7 cellular contexts compared by ENCODE assay signal in genomic region chr7:141647701-141648100, GRCh38. TPM values are rescaled to one million over a fixed set of nuclear protein-coding genes. Genes with fewer than 3 reads are reported as not detected.
DNase-seq lines count a peak whose midpoint lies in the region; ATAC-seq, FAIRE-seq and TF ChIP-seq lines count a peak whose summit lies in the region.
"Not testable (repeated sequence)": the region's sequence is repeated elsewhere in the genome, so short reads cannot be mapped to it uniquely, and the experiment has no call there.

No MANE protein-coding gene starts in this region.

- CTCF ChIA-PET in activated CD4-positive, alpha-beta T cell treated with anti-CD3 and anti-CD28 coated beads for 36 hours (lab: Charles Lee), result not testable (repeated sequence)
- CTCF ChIA-PET in MCF 10A (lab: Yijun Ruan, JAX), result interaction anchor here (1.1 to 1.5 kb wide), 2 partner anchors 115 to 836 kb away, joined by 3 to 5 read pairs; no protein-coding TSS in a partner anchor

- DNase-seq in GM18507 (ENCODE audit: extremely low spot score, insufficient read length, low read depth); activated CD4-positive, alpha-beta T cell treated with anti-CD3 and anti-CD28 coated beads for 36 hours; MCF 10A (ENCODE audit: unreplicated experiment); stimulated activated naive CD8-positive, alpha-beta T cell treated with anti-CD3 and anti-CD28 coated beads, Interleukin-15, amount 100 ng/mL, for 72 hours: not testable (repeated sequence)
- DNase-seq in activated gamma-delta T cell (lab: John Stamatoyannopoulos, UW), result peak; percentile 9

- not testable (repeated sequence) for H3K4me1 Mint-ChIP-seq in activated CD4-positive, alpha-beta T cell treated with anti-CD3 and anti-CD28 coated beads for 36 hours; MCF 10A (ENCODE audit: insufficient read depth, unreplicated experiment); stimulated activated naive CD8-positive, alpha-beta T cell treated with anti-CD3 and anti-CD28 coated beads, Interleukin-15, amount 100 ng/mL, for 72 hours
- H3K4me1 Mint-ChIP-seq in nephron, result peaks cover 19% of the 10 kb centered on the region

- not testable (repeated sequence) for H3K9me3 Mint-ChIP-seq in activated CD4-positive, alpha-beta T cell treated with anti-CD3 and anti-CD28 coated beads for 36 hours (ENCODE audit: low read depth); MCF 10A (ENCODE audit: unreplicated experiment); nephron; stimulated activated naive CD8-positive, alpha-beta T cell treated with anti-CD3 and anti-CD28 coated beads, Interleukin-15, amount 100 ng/mL, for 72 hours

- peaks cover 15% of the 10 kb centered on the region for H3K36me3 Mint-ChIP-seq in activated CD4-positive, alpha-beta T cell treated with anti-CD3 and anti-CD28 coated beads for 36 hours (ENCODE audit: low read depth)
- H3K36me3 Mint-ChIP-seq in MCF 10A (ENCODE audit: insufficient read depth, unreplicated experiment) (peaks cover 13% of the 10 kb centered on the region), nephron (ENCODE audit: low read depth) (peaks cover 22% of the 10 kb centered on the region)

- POLR2A ChIA-PET in activated CD4-positive, alpha-beta T cell treated with anti-CD3 and anti-CD28 coated beads for 36 hours (lab: Charles Lee), result not testable (repeated sequence)
- POLR2A ChIA-PET in MCF 10A (lab: Yijun Ruan, JAX), result interaction anchor here (1.4 kb wide), 1 partner anchor 20 kb away, joined by 4 read pairs; no protein-coding TSS in a partner anchor

- ATAC-seq in activated CD4-positive, alpha-beta T cell treated with anti-CD3 and anti-CD28 coated beads for 36 hours; stimulated activated naive CD8-positive, alpha-beta T cell treated with anti-CD3 and anti-CD28 coated beads, Interleukin-15, amount 100 ng/mL, for 72 hours: not testable (repeated sequence)

- not testable (repeated sequence) for TF ChIP-seq CTCF in MCF 10A (IDR thresholded peaks at IDR 0.05; ENCODE audit: unreplicated experiment); nephron (IDR thresholded peaks at IDR 0.05; ENCODE audit: unreplicated experiment in 3 of 3)

- BruUV-seq in MCF 10A (replicated peaks; lab: Mats Ljungman, UMichigan), result not testable (repeated sequence)

- H3K27ac Mint-ChIP-seq in activated CD4-positive, alpha-beta T cell treated with anti-CD3 and anti-CD28 coated beads for 36 hours, result peak overlapping the region; percentile 19
- peak overlapping the region; percentile 50 for H3K27ac Mint-ChIP-seq in MCF 10A (ENCODE audit: low read depth, unreplicated experiment)
- H3K27ac Mint-ChIP-seq in nephron, result peak overlapping the region; percentile 74 to 96 (median 84)
- H3K27ac Mint-ChIP-seq in stimulated activated naive CD8-positive, alpha-beta T cell treated with anti-CD3 and anti-CD28 coated beads, Interleukin-15, amount 100 ng/mL, for 72 hours, result peak overlapping the region; percentile 49 to 82

- H3K4me3 Mint-ChIP-seq in activated CD4-positive, alpha-beta T cell treated with anti-CD3 and anti-CD28 coated beads for 36 hours; MCF 10A (ENCODE audit: unreplicated experiment); nephron; stimulated activated naive CD8-positive, alpha-beta T cell treated with anti-CD3 and anti-CD28 coated beads, Interleukin-15, amount 100 ng/mL, for 72 hours: not testable (repeated sequence)

- intact Hi-C loops in activated CD4-positive, alpha-beta T cell treated with anti-CD3 and anti-CD28 coated beads for 36 hours (cut with DNase I, micrococcal nuclease), result not testable (repeated sequence)
- intact Hi-C loops in MCF 10A (cut with micrococcal nuclease), result loop anchor here (2.0 kb wide), 1 partner anchor 577 kb away; no protein-coding TSS in a partner anchor

- H3K27me3 Mint-ChIP-seq in activated CD4-positive, alpha-beta T cell treated with anti-CD3 and anti-CD28 coated beads for 36 hours; MCF 10A (ENCODE audit: insufficient read depth, unreplicated experiment); nephron (ENCODE audit: low read depth); stimulated activated naive CD8-positive, alpha-beta T cell treated with anti-CD3 and anti-CD28 coated beads, Interleukin-15, amount 100 ng/mL, for 72 hours: not testable (repeated sequence)

- peak; percentile 49 for FAIRE-seq in GM18507 (lab: Jason Lieb, UNC)
- FAIRE-seq in islet of Langerhans (lab: Jason Lieb, UNC), result peak; percentile 33

RNA-seq across cellular contexts. Expression of gene DENND11, which starts 54.3 kb away (rescaled TPM):
- 10 to 100 TPM; 21.2 to 27.6 TPM for total RNA-seq in activated CD4-positive, alpha-beta T cell treated with anti-CD3 and anti-CD28 coated beads for 36 hours
- 8.4 and 9.3 TPM in 2 replicates for total RNA-seq in MCF 10A (2022)

Comparison
In these comparisons a context has a peak if more than half of its experiments do, and no peak if none do; other contexts are left out.
1. H3K27ac Mint-ChIP-seq: peak in every context shown above with its lines; median percentile 84 in nephron; 66 in stimulated activated naive CD8-positive, alpha-beta T cell treated with anti-CD3 and anti-CD28 coated beads, Interleukin-15, amount 100 ng/mL, for 72 hours; 50 in MCF 10A; 19 in activated CD4-positive, alpha-beta T cell treated with anti-CD3 and anti-CD28 coated beads for 36 hours.